Comparison of ENCODE assay signal across 30 cellular contexts in genomic region chr7:9391984-9392383, GRCh38.
"Had no signal": no experiment of that assay in that cellular context is flagged by ENCODE, and none has a peak within 500 bp of the region (broad histone marks: within the 10 kb centered on the region; RNA-seq: fewer than 3 reads in every experiment).

No MANE protein-coding gene starts in this region.

- H3K4me1 ChIP-seq: ascending aorta had no signal

- H3K27ac ChIP-seq: ascending aorta, cardiac muscle cell, VCaP had no signal

- H3K4me3 ChIP-seq: ascending aorta, cardiac muscle cell had no signal

- FAIRE-seq: bronchial epithelial cell, TTC549 had no signal

- ATAC-seq: activated CD8-positive, alpha-beta T cell treated with anti-CD3 and anti-CD28 coated beads for 36 hours; activated naive CD8-positive, alpha-beta T cell treated with anti-CD3 and anti-CD28 coated beads, Interleukin-2, amount 50 U/mL, for 24 hours; activated T-cell treated with anti-CD3 and anti-CD28 coated beads, Interleukin-2, amount 50 U/mL, for 4 hours had no signal

- H3K27me3 ChIP-seq: ascending aorta, cardiac muscle cell had no signal

- H3K36me3 ChIP-seq: ascending aorta, cardiac muscle cell had no signal

- DNase-seq: activated B cell treated with CpG ODN at 0.5 μM for 24 hours; activated CD4-positive, alpha-beta memory T cell treated with anti-CD3 and anti-CD28 coated beads for 36 hours; activated CD4-positive, alpha-beta T cell treated with anti-CD3 and anti-CD28 coated beads for 4 hours; activated CD4-positive, alpha-beta T cell treated with anti-CD3 and anti-CD28 coated beads, Interleukin-2, amount 10 ng/mL, durations not matched to agents 24 days and 14 days; activated CD4-positive, alpha-beta T cell treated with anti-CD3 and anti-CD28 coated beads, Interleukin-2, amount 50 U/mL, for 1 hour; activated CD4-positive, alpha-beta T cell treated with anti-CD3 and anti-CD28 coated beads, Interleukin-2, amount 50 U/mL, for 4 hours; activated CD4-positive, CD25-positive, alpha-beta regulatory T cell treated with anti-CD3 and anti-CD28 coated beads, Interleukin-2, amount 50 U/mL, for 72 hours; activated CD8-positive, alpha-beta memory T cell treated with anti-CD3 and anti-CD28 coated beads, Interleukin-2, amount 50 U/mL, for 4 hours; activated CD8-positive, alpha-beta T cell treated with anti-CD3 and anti-CD28 coated beads for 36 hours; activated effector memory CD4-positive, alpha-beta T cell treated with Interleukin-2 at 50 U/mL for 16 hours; activated gamma-delta T cell; activated naive CD4-positive, alpha-beta T cell treated with anti-CD3 and anti-CD28 coated beads, Interleukin-2, amount 10 ng/mL, durations not matched to agents 7 days and 5 days; activated naive CD4-positive, alpha-beta T cell treated with Interleukin-2 at 50 U/mL for 16 hours; activated naive CD8-positive, alpha-beta T cell treated with anti-CD3 and anti-CD28 coated beads, Interleukin-2, amount 10 ng/mL, durations not matched to agents 7 days and 5 days; activated naive CD8-positive, alpha-beta T cell treated with anti-CD3 and anti-CD28 coated beads, Interleukin-2, amount 50 U/mL, for 24 hours; activated T-cell treated with anti-CD3 and anti-CD28 coated beads for 4 hours; activated T-cell treated with anti-CD3 and anti-CD28 coated beads, Interleukin-2, amount 50 U/mL, for 1 hour; activated T-cell treated with anti-CD3 and anti-CD28 coated beads, Interleukin-2, amount 50 U/mL, for 4 hours; amygdala; anterior cingulate cortex; caudate nucleus; cerebellar nuclear complex; T-helper 1 cell; T-helper 2 cell; T-helper 9 cell had no signal
